Comparison of ENCODE assay signal across 1 cellular context in genomic region chr2:61855178-61855523, GRCh38.
A peak's percentile ranks its signal among the peaks of the same experiment; 100 is the strongest.
TF ChIP-seq lines count a peak whose summit lies in the region.

No MANE protein-coding gene starts in this region.

TF ChIP-seq in HEK293, 187 proteins besides CTCF, POLR2A, EP300 and RAD21 (continued from another document):
- TF ChIP-seq TSHZ1 (tag by site-specific recombination; IDR thresholded peaks at IDR 0.05; ENCODE audit: borderline replicate concordance) (no peak), ZBTB17 (tag by site-specific recombination; IDR thresholded peaks at IDR 0.05) (peak; percentile 64; the same call in 1 of the 2 replicates), OSR2 (tag by site-specific recombination; IDR thresholded peaks at IDR 0.05) (peak; percentile 77), FEZF1 (tag by site-specific recombination; IDR thresholded peaks at IDR 0.05) (no peak), ZNF791 (tag by site-specific recombination; IDR thresholded peaks at IDR 0.05) (no peak), ZNF776 (tag by site-specific recombination; IDR thresholded peaks at IDR 0.05; ENCODE audit: borderline replicate concordance) (no peak), KLF9 (tag by site-specific recombination; IDR thresholded peaks at IDR 0.05; ENCODE audit: low read depth) (no peak), ZNF529 (tag by site-specific recombination; IDR thresholded peaks at IDR 0.05; ENCODE audit: insufficient replicate concordance) (no peak), ZNF214 (tag by site-specific recombination; IDR thresholded peaks at IDR 0.05; ENCODE audit: borderline replicate concordance) (no peak), ZBTB49 (tag by site-specific recombination; IDR thresholded peaks at IDR 0.05; ENCODE audit: low read depth) (no peak), ZNF629 (tag by site-specific recombination; IDR thresholded peaks at IDR 0.05) (no peak), ZSCAN18 (tag by site-specific recombination; IDR thresholded peaks at IDR 0.05) (no peak), TRIM28 (IDR thresholded peaks at IDR 0.05; ENCODE audit: borderline replicate concordance, low read length) (peak; percentile 56; the same call in 1 of the 2 replicates), ZNF76 (tag by site-specific recombination; IDR thresholded peaks at IDR 0.05; ENCODE audit: borderline replicate concordance, low read depth) (no peak), ZNF518A (tag by site-specific recombination; conservative IDR thresholded peaks at IDR 0.05; ENCODE audit: low read depth) (no peak), KLF16 (tag by site-specific recombination; IDR thresholded peaks at IDR 0.05) (no peak), ZNF501 (tag by site-specific recombination; IDR thresholded peaks at IDR 0.05) (no peak), ZBTB1 (tag by site-specific recombination; IDR thresholded peaks at IDR 0.05) (no peak), ZBTB21 (tag by site-specific recombination; IDR thresholded peaks at IDR 0.05) (no peak), ZNF704 (tag by site-specific recombination; IDR thresholded peaks at IDR 0.05) (no peak), ZNF394 (tag by site-specific recombination; IDR thresholded peaks at IDR 0.05; ENCODE audit: borderline replicate concordance) (peak; percentile 100), KLF10 (tag by site-specific recombination; IDR thresholded peaks at IDR 0.05) (no peak), ZNF558 (tag by site-specific recombination; IDR thresholded peaks at IDR 0.05) (no peak), ZNF654 (tag by site-specific recombination; IDR thresholded peaks at IDR 0.05; ENCODE audit: low read depth) (no peak), PRDM1 (tag by site-specific recombination; IDR thresholded peaks at IDR 0.05) (no peak), ZNF488 (tag by site-specific recombination; IDR thresholded peaks at IDR 0.05) (no peak), ZNF248 (tag by site-specific recombination; IDR thresholded peaks at IDR 0.05) (no peak), ZNF280C (tag by site-specific recombination; IDR thresholded peaks at IDR 0.05) (no peak), ZNF366 (tag by site-specific recombination; conservative IDR thresholded peaks at IDR 0.05) (no peak), ZNF600 (tag by site-specific recombination; IDR thresholded peaks at IDR 0.05) (peak; percentile 96), ZNF544 (tag by site-specific recombination; IDR thresholded peaks at IDR 0.05) (no peak), ZNF677 (tag by site-specific recombination; IDR thresholded peaks at IDR 0.05) (no peak), ZSCAN23 (tag by site-specific recombination; IDR thresholded peaks at IDR 0.05) (no peak), ZNF121 (tag by site-specific recombination; IDR thresholded peaks at IDR 0.05) (peak; percentile 97), SP7 (tag by site-specific recombination; IDR thresholded peaks at IDR 0.05) (no peak), ZNF785 (tag by site-specific recombination; IDR thresholded peaks at IDR 0.05) (no peak), ZNF2 (tag by site-specific recombination; IDR thresholded peaks at IDR 0.05) (peak; percentile 89), BCL11A (tag by site-specific recombination; IDR thresholded peaks at IDR 0.05; ENCODE audit: low read depth) (no peak), ZNF169 (tag by site-specific recombination; IDR thresholded peaks at IDR 0.05) (no peak), ZNF777 (tag by site-specific recombination; IDR thresholded peaks at IDR 0.05; ENCODE audit: borderline replicate concordance) (no peak), YY1 (tag by site-specific recombination; IDR thresholded peaks at IDR 0.05) (no peak), BCL11B (tag by site-specific recombination; IDR thresholded peaks at IDR 0.05; ENCODE audit: low read depth) (no peak), GLIS1 (tag by site-specific recombination; IDR thresholded peaks at IDR 0.05) (peak; percentile 43; the same call in 1 of the 2 replicates), SCRT1 (tag by site-specific recombination; IDR thresholded peaks at IDR 0.05; ENCODE audit: borderline replicate concordance) (no peak), IKZF3 (tag by site-specific recombination; IDR thresholded peaks at IDR 0.05) (peak; percentile 62; the same call in 1 of the 2 replicates), ZNF266 (tag by site-specific recombination; IDR thresholded peaks at IDR 0.05; ENCODE audit: low read depth) (no peak), YY2 (tag by site-specific recombination; IDR thresholded peaks at IDR 0.05) (no peak), ZBTB8A (tag by site-specific recombination; IDR thresholded peaks at IDR 0.05) (no peak), AEBP2 (tag by site-specific recombination; IDR thresholded peaks at IDR 0.05; ENCODE audit: borderline replicate concordance) (no peak)
